Comparison of ENCODE assay signal across 14 cellular contexts in genomic region chr11:36116161-36116560, GRCh38.
"Had no signal": no experiment of that assay in that cellular context is flagged by ENCODE, and none has a peak within 500 bp of the region (broad histone marks: within the 10 kb centered on the region; RNA-seq: fewer than 3 reads in every experiment).

No MANE protein-coding gene starts in this region.

- H3K27me3 ChIP-seq: right atrium auricular region had no signal

- H3K4me3 ChIP-seq: heart right ventricle, right atrium auricular region had no signal

- H3K4me1 Mint-ChIP-seq: natural killer cell had no signal

- H3K36me3 ChIP-seq: heart right ventricle, right atrium auricular region had no signal

- H3K36me3 Mint-ChIP-seq: natural killer cell had no signal

- H3K4me1 ChIP-seq: right atrium auricular region had no signal

- H3K9me3 Mint-ChIP-seq: natural killer cell had no signal

- H3K27ac Mint-ChIP-seq: mesothelial cell of epicardium, natural killer cell had no signal

- H3K27ac ChIP-seq: heart right ventricle, right atrium auricular region had no signal

- DNase-seq: cortex of kidney; effector memory CD4-positive, alpha-beta T cell; foreskin melanocyte; heart right ventricle; hypothalamus; kidney glomerular epithelial cell; natural killer cell; small intestine; stimulated activated CD4-positive, alpha-beta T cell treated with anti-CD3 and anti-CD28 coated beads, Interleukin-12 subunit alpha, Interleukin-12 subunit beta, amount 100 ng/mL, for 4 hours; stimulated activated naive CD4-positive, alpha-beta T cell treated with Interleukin-2 at 50 U/mL for 16 hours; trophoblast cell had no signal

- H3K4me3 Mint-ChIP-seq: mesothelial cell of epicardium, natural killer cell, neural crest cell had no signal
